8 cellular contexts compared by ENCODE assay signal in the genomic region with DNA sequence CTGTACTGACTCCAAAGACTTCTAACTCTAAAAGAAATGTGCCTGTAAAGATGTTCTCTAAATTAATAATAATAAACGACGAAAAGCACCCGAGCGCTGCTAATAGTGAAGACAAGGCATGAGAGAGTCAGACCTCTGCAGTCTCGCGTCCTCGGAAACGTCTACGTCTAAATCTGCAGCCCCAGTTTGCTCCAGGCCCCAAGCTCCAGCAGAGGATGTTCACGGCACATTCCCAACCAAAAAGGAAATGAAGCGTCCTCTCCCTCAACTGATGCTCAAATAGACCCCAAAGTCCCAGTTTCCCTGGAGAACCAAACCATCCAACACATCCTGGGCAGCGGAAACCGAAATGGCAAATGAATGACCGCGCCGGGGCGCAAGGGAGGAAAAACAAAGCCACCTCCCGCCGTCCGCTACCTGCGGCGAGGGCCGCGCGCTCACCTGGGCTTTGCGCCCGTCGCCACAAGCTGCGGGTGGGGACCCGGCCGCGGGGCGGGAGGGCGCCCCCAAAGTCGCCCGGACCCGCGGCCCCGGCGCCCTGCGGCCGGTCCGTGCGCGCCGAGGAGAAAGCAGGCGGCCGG. TPM values are rescaled to one million over a fixed set of nuclear protein-coding genes. Genes with fewer than 3 reads are reported as not detected.
DNase-seq lines count a peak whose midpoint lies in the region; ATAC-seq and TF ChIP-seq lines count a peak whose summit lies in the region.

No MANE protein-coding gene starts in this region.

- H3K36me3 Mint-ChIP-seq in activated CD8-positive, alpha-beta T cell treated with anti-CD3 and anti-CD28 coated beads, Interleukin-2, amount 10 ng/mL, durations not matched to agents 7 days and 5 days (ENCODE audit: low read depth): no peaks in the 10 kb centered on the region

- peak; percentile 12; the same call in 1 of the 2 replicates for TF ChIP-seq CTCF in Loucy (conservative IDR thresholded peaks at IDR 0.05; ENCODE audit: low read length)
- no peak for TF ChIP-seq CTCF in ovary (IDR thresholded peaks at IDR 0.05)

- no peak for TF ChIP-seq POLR2A in ovary (IDR thresholded peaks at IDR 0.05)

- no peak for TF ChIP-seq EP300 in ovary (IDR thresholded peaks at IDR 0.05)

- intact Hi-C loops in Right ventricle myocardium superior (cut with DNase I): loop anchor here (10.0 kb wide), 2 partner anchors 58 to 118 kb away; no protein-coding TSS in a partner anchor
- intact Hi-C loops in ovary (cut with DNase I): no loop called here

- H2AFZ ChIP-seq in Loucy (ENCODE audit: low read length): peak overlapping the region; percentile 94

- no peak overlapping the region for H3K27ac Mint-ChIP-seq in activated CD8-positive, alpha-beta T cell treated with anti-CD3 and anti-CD28 coated beads, Interleukin-2, amount 10 ng/mL, durations not matched to agents 7 days and 5 days

- H3K9me3 ChIP-seq in Loucy (ENCODE audit: insufficient read depth, low read depth, low read length) (no peaks in the 10 kb centered on the region), ovary (no peaks in the 10 kb centered on the region)

- ATAC-seq in GM21528 (IDR thresholded peaks at IDR 0.05; ENCODE audit: low FRiP score, unreplicated experiment): peak; percentile 36
- no peak for ATAC-seq in activated CD8-positive, alpha-beta T cell treated with anti-CD3 and anti-CD28 coated beads, Interleukin-2, amount 10 ng/mL, durations not matched to agents 7 days and 5 days
- peak; percentile 30 for ATAC-seq in Right ventricle myocardium superior (ENCODE audit: poor library complexity)
- no peak for ATAC-seq in GM18520 (IDR thresholded peaks at IDR 0.05; ENCODE audit: unreplicated experiment)

- H3K9ac ChIP-seq in Loucy (ENCODE audit: low read depth, low read length, poor library complexity, severe bottlenecking): peak overlapping the region; percentile 57

- no peaks in the 10 kb centered on the region for H4K20me1 ChIP-seq in Loucy (ENCODE audit: insufficient read depth, low read length, poor library complexity, severe bottlenecking)

- no peaks in the 10 kb centered on the region for H3K9me3 Mint-ChIP-seq in activated CD8-positive, alpha-beta T cell treated with anti-CD3 and anti-CD28 coated beads, Interleukin-2, amount 10 ng/mL, durations not matched to agents 7 days and 5 days (ENCODE audit: insufficient read depth)

- H3K4me1 Mint-ChIP-seq in activated CD8-positive, alpha-beta T cell treated with anti-CD3 and anti-CD28 coated beads, Interleukin-2, amount 10 ng/mL, durations not matched to agents 7 days and 5 days (ENCODE audit: low read depth): peaks cover 7% of the 10 kb centered on the region

- DNase-seq in DMS53 (lab: John Stamatoyannopoulos, UW): peak; percentile 86
- DNase-seq in activated CD8-positive, alpha-beta T cell treated with anti-CD3 and anti-CD28 coated beads, Interleukin-2, amount 10 ng/mL, durations not matched to agents 7 days and 5 days: peak; percentile 27
- no peak for DNase-seq in Right ventricle myocardium superior
- DNase-seq in ovary: peak in 1 of 5 donors; percentile 14
- DNase-seq in GOT3 (lab: John Stamatoyannopoulos, UW): no peak

- peaks cover 80% of the 10 kb centered on the region for H3K27me3 Mint-ChIP-seq in activated CD8-positive, alpha-beta T cell treated with anti-CD3 and anti-CD28 coated beads, Interleukin-2, amount 10 ng/mL, durations not matched to agents 7 days and 5 days (ENCODE audit: low read depth)

- peaks cover 18% of the 10 kb centered on the region for H3K27me3 ChIP-seq in Loucy (ENCODE audit: insufficient read depth, low read length, poor library complexity, severe bottlenecking)
- no peaks in the 10 kb centered on the region for H3K27me3 ChIP-seq in ovary

- H3K4me3 ChIP-seq in Loucy (ENCODE audit: low read length, poor library complexity, severe bottlenecking): peak overlapping the region; percentile 82
- peak overlapping the region; percentile 19 for H3K4me3 ChIP-seq in ovary

- POLR2A ChIA-PET in activated CD8-positive, alpha-beta T cell treated with anti-CD3 and anti-CD28 coated beads, Interleukin-2, amount 10 ng/mL, durations not matched to agents 7 days and 5 days (lab: Charles Lee): no interaction called here

- H3K4me3 Mint-ChIP-seq in activated CD8-positive, alpha-beta T cell treated with anti-CD3 and anti-CD28 coated beads, Interleukin-2, amount 10 ng/mL, durations not matched to agents 7 days and 5 days: peak overlapping the region; percentile 75

- no peaks in the 10 kb centered on the region for H3F3A ChIP-seq in Loucy (ENCODE audit: low read depth)

- H3K36me3 ChIP-seq in Loucy (ENCODE audit: insufficient read depth, low read length) (no peaks in the 10 kb centered on the region), ovary (no peaks in the 10 kb centered on the region)

- no peaks in the 10 kb centered on the region for H3K79me2 ChIP-seq in Loucy (ENCODE audit: insufficient read depth, low read length)

- H3K4me1 ChIP-seq in Loucy (ENCODE audit: insufficient read depth, low read length, poor library complexity, severe bottlenecking) (peaks cover 7% of the 10 kb centered on the region), ovary (ENCODE audit: insufficient read depth) (peaks cover 5% of the 10 kb centered on the region)

- CTCF ChIA-PET in activated CD8-positive, alpha-beta T cell treated with anti-CD3 and anti-CD28 coated beads, Interleukin-2, amount 10 ng/mL, durations not matched to agents 7 days and 5 days (lab: Charles Lee): interaction anchor here (0.8 to 1.1 kb wide), 2 partner anchors 219 to 525 kb away, joined by 3 read pairs; no protein-coding TSS in a partner anchor

- peak overlapping the region; percentile 81 for H3K4me2 ChIP-seq in Loucy (ENCODE audit: low read depth, low read length, poor library complexity, severe bottlenecking)

- WGBS in ovary, 3 donors: 1% methylated on average over 33 to 48 of the region's 48 CpGs

- no peaks in the 10 kb centered on the region for H3K9me2 ChIP-seq in Loucy (replicated peaks; ENCODE audit: low read depth, low read length)

- H3K27ac ChIP-seq in ovary: no peak overlapping the region

RNA-seq across cellular contexts. Expression of a gene that starts 0.9 kb away (rescaled TPM):
- 1 to 10 TPM in 1 of 2 experiments, under 1 TPM in 1; 0.76 to 1.3 TPM for total RNA-seq in activated CD8-positive, alpha-beta T cell treated with anti-CD3 and anti-CD28 coated beads, Interleukin-2, amount 10 ng/mL, durations not matched to agents 7 days and 5 days
- total RNA-seq in Right ventricle myocardium superior (29.2 TPM), ovary (10 to 100 TPM in 1 of 7 donors, 1 to 10 TPM in 6; 1.4 to 14.0 (median 2.0) TPM)
- polyA plus RNA-seq in ovary: 1 to 10 TPM in 1 of 2 donors, under 1 TPM in 1; 0.81 to 7.2 TPM

RNA-seq across cellular contexts. Expression of a gene that starts 47.1 kb away (rescaled TPM):
- total RNA-seq in activated CD8-positive, alpha-beta T cell treated with anti-CD3 and anti-CD28 coated beads, Interleukin-2, amount 10 ng/mL, durations not matched to agents 7 days and 5 days: 10 to 100 TPM; 17.3 to 23.9 TPM
- 0.97 TPM for total RNA-seq in Right ventricle myocardium superior
- 1 to 10 TPM in 3 of 7 donors, under 1 TPM in 4; 0.25 to 3.4 (median 0.99) TPM for total RNA-seq in ovary
- 1 to 10 TPM; 1.1 to 3.5 TPM for polyA plus RNA-seq in ovary

Comparison
In these comparisons a context has a peak if more than half of its experiments do, and no peak if none do; other contexts are left out.
1. DNase-seq: peak in DMS53 (single experiment) and activated CD8-positive, alpha-beta T cell treated with anti-CD3 and anti-CD28 coated beads, Interleukin-2, amount 10 ng/mL, durations not matched to agents 7 days and 5 days (single experiment); none in Right ventricle myocardium superior (single experiment) and GOT3 (single experiment).
2. ATAC-seq: peak in GM21528 (single experiment) and Right ventricle myocardium superior (single experiment); none in activated CD8-positive, alpha-beta T cell treated with anti-CD3 and anti-CD28 coated beads, Interleukin-2, amount 10 ng/mL, durations not matched to agents 7 days and 5 days (single experiment) and GM18520 (single experiment).